Comparison of ENCODE assay signal across 24 cellular contexts in genomic region chr5:136780518-136780917, GRCh38.
DNase-seq lines count a peak whose midpoint lies in the region; TF ChIP-seq lines count a peak whose summit lies in the region.
"Had no signal": no experiment of that assay in that cellular context is flagged by ENCODE, and none has a peak within 500 bp of the region (broad histone marks: within the 10 kb centered on the region; RNA-seq: fewer than 3 reads in every experiment).

No MANE protein-coding gene starts in this region.

- H4K20me1 ChIP-seq in hepatocyte (ENCODE audit: insufficient read depth, poor library complexity, severe bottlenecking): no peaks in the 10 kb centered on the region

- TF ChIP-seq RAD21 in Ishikawa (IDR thresholded peaks at IDR 0.05; ENCODE audit: low read depth): peak; percentile 20; the same call in 1 of the 2 replicates

- peaks cover 6% of the 10 kb centered on the region for H3K4me1 ChIP-seq in hepatocyte (ENCODE audit: insufficient read depth)

- 53% methylated on average over 2 of the region's 2 CpGs for WGBS in hepatocyte (ENCODE audit: low lambda C conversion rate, missing lambda C conversion rate)

- TF ChIP-seq CTCF in C4-2B (conservative IDR thresholded peaks at IDR 0.05) (peak; percentile 30), hepatocyte (IDR thresholded peaks at IDR 0.05; ENCODE audit: poor library complexity) (peak; percentile 22)

- H3K9me3 ChIP-seq in hepatocyte (ENCODE audit: low read depth): no peaks in the 10 kb centered on the region
- H3K9me3 ChIP-seq: Caco-2, sigmoid colon had no signal

- no peak overlapping the region for H3K27ac ChIP-seq in C4-2B
- no peak overlapping the region for H3K27ac ChIP-seq in hepatocyte
- H3K27ac ChIP-seq: sigmoid colon had no signal

- no peaks in the 10 kb centered on the region for H3K9me2 ChIP-seq in hepatocyte (replicated peaks; ENCODE audit: insufficient read depth)

- TF ChIP-seq EP300 in Ishikawa (IDR thresholded peaks at IDR 0.05; ENCODE audit: borderline replicate concordance): no peak

- peak; percentile 29 for DNase-seq in SK-MEL-5 (ENCODE audit: low read depth, low spot score)
- no peak for DNase-seq in hepatocyte (ENCODE audit: low spot score)
- no peak for DNase-seq in NCI-H1092 treated with DMSO at 0.1 percent for 48 hours (lab: John Stamatoyannopoulos, UW)
- no peak for DNase-seq in hypothalamus (lab: John Stamatoyannopoulos, UW)
- DNase-seq in stimulated activated CD4-positive, alpha-beta T cell treated with anti-CD3 and anti-CD28 coated beads, Interleukin-4, amount 100 ng/mL, for 24 hours: no peak
- no peak for DNase-seq in LoVo (ENCODE audit: low spot score)
- DNase-seq: activated CD4-positive, alpha-beta T cell treated with anti-CD3 and anti-CD28 coated beads for 4 hours; activated CD8-positive, alpha-beta memory T cell treated with anti-CD3 and anti-CD28 coated beads, Interleukin-2, amount 50 U/mL, for 48 hours; activated gamma-delta T cell; amniotic stem cell; Caco-2; central memory CD4-positive, alpha-beta T cell; effector memory CD4-positive, alpha-beta T cell; foreskin melanocyte; GDM1; Kasumi-1; left colon; NCI-H1694; occipital lobe; SIG-M5; sigmoid colon; T1000 had no signal

- no peak overlapping the region for H3K4me3 ChIP-seq in hepatocyte
- H3K4me3 ChIP-seq: sigmoid colon had no signal

- H3K79me2 ChIP-seq in hepatocyte: no peaks in the 10 kb centered on the region

- H3K36me3 ChIP-seq in hepatocyte (replicated peaks; ENCODE audit: insufficient read depth, low read depth): no peaks in the 10 kb centered on the region
- H3K36me3 ChIP-seq: sigmoid colon had no signal

- no peak overlapping the region for H2AFZ ChIP-seq in hepatocyte

- in situ Hi-C loops in SK-MEL-5 (cut with HindIII; ENCODE audit: low pct_unique_long_range_greater_than_20kb, low sequenced_read_pairs): no loop called here

- no peaks in the 10 kb centered on the region for H3K27me3 ChIP-seq in hepatocyte
- H3K27me3 ChIP-seq: sigmoid colon had no signal

- no peak overlapping the region for H3K4me2 ChIP-seq in hepatocyte

TF ChIP-seq in Ishikawa, 13 proteins besides CTCF, POLR2A, EP300 and RAD21:
- TF ChIP-seq TEAD4 (IDR thresholded peaks at IDR 0.05): no peak
- TF ChIP-seq MAX (IDR thresholded peaks at IDR 0.05): no peak
- no peak for TF ChIP-seq FOXM1 (IDR thresholded peaks at IDR 0.05; ENCODE audit: borderline replicate concordance, low read depth)
- no peak for TF ChIP-seq CREB1 (IDR thresholded peaks at IDR 0.05; ENCODE audit: low read depth)
- no peak for TF ChIP-seq REST (IDR thresholded peaks at IDR 0.05; ENCODE audit: low read depth)
- no peak for TF ChIP-seq YY1 (IDR thresholded peaks at IDR 0.05; ENCODE audit: low read depth)
- TF ChIP-seq EGR1 (IDR thresholded peaks at IDR 0.05): no peak
- TF ChIP-seq TAF1 (IDR thresholded peaks at IDR 0.05; ENCODE audit: low read depth): no peak
- TF ChIP-seq USF1 (IDR thresholded peaks at IDR 0.05): no peak
- TF ChIP-seq TCF12 (IDR thresholded peaks at IDR 0.05; ENCODE audit: low read depth): no peak
- no peak for TF ChIP-seq NFIC (IDR thresholded peaks at IDR 0.05)
- no peak for TF ChIP-seq ZBTB7A (IDR thresholded peaks at IDR 0.05; ENCODE audit: low read depth)
- no peak for TF ChIP-seq CEBPB (IDR thresholded peaks at IDR 0.05)
